ENCODE assay signal across 1 cellular context in the genomic region with DNA sequence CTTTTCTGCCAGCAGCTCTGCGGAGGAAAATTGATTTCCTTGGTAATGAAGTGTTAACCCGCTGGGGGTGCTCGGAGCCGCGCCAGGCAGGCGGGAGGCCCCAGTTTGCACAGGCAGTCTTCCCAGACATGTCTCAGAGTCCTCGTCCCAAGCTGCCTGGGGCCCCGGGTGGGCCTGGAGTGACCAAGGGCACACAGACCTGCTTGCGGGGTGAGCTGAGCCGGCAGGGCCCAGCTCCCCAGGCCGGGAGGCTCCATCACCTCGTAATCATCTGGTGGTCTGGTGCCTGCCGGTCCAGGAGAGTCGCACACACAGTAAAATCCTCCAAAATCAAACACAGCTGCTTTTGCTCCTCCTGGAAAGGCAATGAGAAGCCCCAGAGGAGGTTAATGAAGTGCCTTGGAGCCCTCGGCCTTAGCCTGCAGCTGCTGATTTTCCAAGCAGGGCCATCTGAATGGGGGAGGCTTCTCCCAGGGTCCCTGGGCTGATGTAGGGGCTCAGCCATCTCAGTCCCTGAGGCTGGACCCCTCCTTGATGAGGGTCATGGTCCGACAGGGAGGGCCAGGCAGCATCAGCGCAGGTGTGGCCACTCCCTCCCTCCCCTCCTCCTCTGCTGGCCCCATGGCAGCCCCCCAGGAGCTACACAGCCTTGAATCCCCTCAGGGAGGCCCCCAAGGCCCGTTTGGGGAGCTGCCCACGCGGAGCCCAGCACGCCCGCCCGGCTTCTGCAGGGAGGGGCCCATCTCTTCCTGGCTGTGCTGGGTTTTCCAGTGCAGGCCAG.
TF ChIP-seq lines count a peak whose summit lies in the region.

No MANE protein-coding gene starts in this region.

TF ChIP-seq in WTC11, 78 proteins besides CTCF, POLR2A, EP300 and RAD21 (continued from another document):
- TF ChIP-seq CDX4 (CRISPR knock-in tag; IDR thresholded peaks at IDR 0.05; ENCODE audit: borderline replicate concordance) = no peak
- no peak for TF ChIP-seq SMAD3 (CRISPR knock-in tag; IDR thresholded peaks at IDR 0.05; ENCODE audit: borderline replicate concordance)
- TF ChIP-seq CREM (CRISPR knock-in tag; IDR thresholded peaks at IDR 0.05) = no peak
- TF ChIP-seq, protein P1, sequence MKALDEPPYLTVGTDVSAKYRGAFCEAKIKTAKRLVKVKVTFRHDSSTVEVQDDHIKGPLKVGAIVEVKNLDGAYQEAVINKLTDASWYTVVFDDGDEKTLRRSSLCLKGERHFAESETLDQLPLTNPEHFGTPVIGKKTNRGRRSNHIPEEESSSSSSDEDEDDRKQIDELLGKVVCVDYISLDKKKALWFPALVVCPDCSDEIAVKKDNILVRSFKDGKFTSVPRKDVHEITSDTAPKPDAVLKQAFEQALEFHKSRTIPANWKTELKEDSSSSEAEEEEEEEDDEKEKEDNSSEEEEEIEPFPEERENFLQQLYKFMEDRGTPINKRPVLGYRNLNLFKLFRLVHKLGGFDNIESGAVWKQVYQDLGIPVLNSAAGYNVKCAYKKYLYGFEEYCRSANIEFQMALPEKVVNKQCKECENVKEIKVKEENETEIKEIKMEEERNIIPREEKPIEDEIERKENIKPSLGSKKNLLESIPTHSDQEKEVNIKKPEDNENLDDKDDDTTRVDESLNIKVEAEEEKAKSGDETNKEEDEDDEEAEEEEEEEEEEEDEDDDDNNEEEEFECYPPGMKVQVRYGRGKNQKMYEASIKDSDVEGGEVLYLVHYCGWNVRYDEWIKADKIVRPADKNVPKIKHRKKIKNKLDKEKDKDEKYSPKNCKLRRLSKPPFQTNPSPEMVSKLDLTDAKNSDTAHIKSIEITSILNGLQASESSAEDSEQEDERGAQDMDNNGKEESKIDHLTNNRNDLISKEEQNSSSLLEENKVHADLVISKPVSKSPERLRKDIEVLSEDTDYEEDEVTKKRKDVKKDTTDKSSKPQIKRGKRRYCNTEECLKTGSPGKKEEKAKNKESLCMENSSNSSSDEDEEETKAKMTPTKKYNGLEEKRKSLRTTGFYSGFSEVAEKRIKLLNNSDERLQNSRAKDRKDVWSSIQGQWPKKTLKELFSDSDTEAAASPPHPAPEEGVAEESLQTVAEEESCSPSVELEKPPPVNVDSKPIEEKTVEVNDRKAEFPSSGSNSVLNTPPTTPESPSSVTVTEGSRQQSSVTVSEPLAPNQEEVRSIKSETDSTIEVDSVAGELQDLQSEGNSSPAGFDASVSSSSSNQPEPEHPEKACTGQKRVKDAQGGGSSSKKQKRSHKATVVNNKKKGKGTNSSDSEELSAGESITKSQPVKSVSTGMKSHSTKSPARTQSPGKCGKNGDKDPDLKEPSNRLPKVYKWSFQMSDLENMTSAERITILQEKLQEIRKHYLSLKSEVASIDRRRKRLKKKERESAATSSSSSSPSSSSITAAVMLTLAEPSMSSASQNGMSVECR (CRISPR knock-in tag; IDR thresholded peaks at IDR 0.05; ENCODE audit: borderline replicate concordance) = no peak
- TF ChIP-seq EMX1 (CRISPR knock-in tag; IDR thresholded peaks at IDR 0.05) = no peak
- TF ChIP-seq, protein P2, sequence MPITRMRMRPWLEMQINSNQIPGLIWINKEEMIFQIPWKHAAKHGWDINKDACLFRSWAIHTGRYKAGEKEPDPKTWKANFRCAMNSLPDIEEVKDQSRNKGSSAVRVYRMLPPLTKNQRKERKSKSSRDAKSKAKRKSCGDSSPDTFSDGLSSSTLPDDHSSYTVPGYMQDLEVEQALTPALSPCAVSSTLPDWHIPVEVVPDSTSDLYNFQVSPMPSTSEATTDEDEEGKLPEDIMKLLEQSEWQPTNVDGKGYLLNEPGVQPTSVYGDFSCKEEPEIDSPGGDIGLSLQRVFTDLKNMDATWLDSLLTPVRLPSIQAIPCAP (CRISPR knock-in tag; IDR thresholded peaks at IDR 0.05) = no peak
- TF ChIP-seq NFE2L1 (CRISPR knock-in tag; IDR thresholded peaks at IDR 0.05) = no peak
- no peak for TF ChIP-seq ETV6 (CRISPR knock-in tag; IDR thresholded peaks at IDR 0.05)
